Comparison of ENCODE assay signal across 1 cellular context in genomic region chr2:106168657-106169056, GRCh38.
TF ChIP-seq lines count a peak whose summit lies in the region.

No MANE protein-coding gene starts in this region.

TF ChIP-seq in GM12878, 131 proteins besides CTCF, POLR2A, EP300 and RAD21 (continued from another document):
- TF ChIP-seq, protein P1, sequence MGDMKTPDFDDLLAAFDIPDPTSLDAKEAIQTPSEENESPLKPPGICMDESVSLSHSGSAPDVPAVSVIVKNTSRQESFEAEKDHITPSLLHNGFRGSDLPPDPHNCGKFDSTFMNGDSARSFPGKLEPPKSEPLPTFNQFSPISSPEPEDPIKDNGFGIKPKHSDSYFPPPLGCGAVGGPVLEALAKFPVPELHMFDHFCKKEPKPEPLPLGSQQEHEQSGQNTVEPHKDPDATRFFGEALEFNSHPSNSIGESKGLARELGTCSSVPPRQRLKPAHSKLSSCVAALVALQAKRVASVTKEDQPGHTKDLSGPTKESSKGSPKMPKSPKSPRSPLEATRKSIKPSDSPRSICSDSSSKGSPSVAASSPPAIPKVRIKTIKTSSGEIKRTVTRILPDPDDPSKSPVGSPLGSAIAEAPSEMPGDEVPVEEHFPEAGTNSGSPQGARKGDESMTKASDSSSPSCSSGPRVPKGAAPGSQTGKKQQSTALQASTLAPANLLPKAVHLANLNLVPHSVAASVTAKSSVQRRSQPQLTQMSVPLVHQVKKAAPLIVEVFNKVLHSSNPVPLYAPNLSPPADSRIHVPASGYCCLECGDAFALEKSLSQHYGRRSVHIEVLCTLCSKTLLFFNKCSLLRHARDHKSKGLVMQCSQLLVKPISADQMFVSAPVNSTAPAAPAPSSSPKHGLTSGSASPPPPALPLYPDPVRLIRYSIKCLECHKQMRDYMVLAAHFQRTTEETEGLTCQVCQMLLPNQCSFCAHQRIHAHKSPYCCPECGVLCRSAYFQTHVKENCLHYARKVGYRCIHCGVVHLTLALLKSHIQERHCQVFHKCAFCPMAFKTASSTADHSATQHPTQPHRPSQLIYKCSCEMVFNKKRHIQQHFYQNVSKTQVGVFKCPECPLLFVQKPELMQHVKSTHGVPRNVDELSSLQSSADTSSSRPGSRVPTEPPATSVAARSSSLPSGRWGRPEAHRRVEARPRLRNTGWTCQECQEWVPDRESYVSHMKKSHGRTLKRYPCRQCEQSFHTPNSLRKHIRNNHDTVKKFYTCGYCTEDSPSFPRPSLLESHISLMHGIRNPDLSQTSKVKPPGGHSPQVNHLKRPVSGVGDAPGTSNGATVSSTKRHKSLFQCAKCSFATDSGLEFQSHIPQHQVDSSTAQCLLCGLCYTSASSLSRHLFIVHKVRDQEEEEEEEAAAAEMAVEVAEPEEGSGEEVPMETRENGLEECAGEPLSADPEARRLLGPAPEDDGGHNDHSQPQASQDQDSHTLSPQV (IDR thresholded peaks at IDR 0.05) = no peak
TF ChIP-seq in GM12878: peak in this region for 1.
